ENCODE assay signal across 26 cellular contexts in the genomic region with DNA sequence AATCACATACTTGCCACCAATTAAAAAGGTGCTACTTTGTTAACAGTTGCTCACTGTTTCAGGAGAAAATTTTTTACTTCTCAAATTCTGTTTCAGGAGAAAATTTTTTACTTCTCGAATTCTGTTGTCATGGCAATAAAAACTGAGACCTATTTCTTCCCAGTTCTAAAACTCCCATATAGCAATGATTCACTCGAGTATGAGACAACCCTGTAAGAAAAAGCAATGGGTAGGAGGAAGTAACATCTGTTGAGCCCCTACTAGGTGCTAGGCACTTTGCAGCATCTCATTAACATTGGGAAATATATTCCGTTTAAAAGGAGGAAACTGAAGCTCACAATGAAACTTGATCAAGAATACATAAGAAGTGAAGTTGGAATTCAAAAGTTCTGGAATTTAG. TPM values are rescaled to one million over a fixed set of nuclear protein-coding genes. Genes with fewer than 3 reads are reported as not detected.
"Had no signal": no experiment of that assay in that cellular context is flagged by ENCODE, and none has a peak within 500 bp of the region (broad histone marks: within the 10 kb centered on the region; RNA-seq: fewer than 3 reads in every experiment).

No MANE protein-coding gene starts in this region.

- H3K27ac Mint-ChIP-seq: activated CD4-positive, alpha-beta memory T cell treated with anti-CD3 and anti-CD28 coated beads, Interleukin-2, amount 10 ng/mL, durations not matched to agents 7 days and 5 days; activated naive CD4-positive, alpha-beta T cell treated with anti-CD3 and anti-CD28 coated beads for 36 hours; activated naive CD8-positive, alpha-beta T cell; activated T-helper 17 cell treated with anti-CD3 and anti-CD28 coated beads, Interleukin-2, amount 50 U/mL, for 72 hours; T-helper 17 cell had no signal

- H3K4me1 Mint-ChIP-seq: activated CD4-positive, alpha-beta memory T cell treated with anti-CD3 and anti-CD28 coated beads, Interleukin-2, amount 10 ng/mL, durations not matched to agents 7 days and 5 days; activated T-helper 17 cell treated with anti-CD3 and anti-CD28 coated beads, Interleukin-2, amount 50 U/mL, for 72 hours; T-helper 17 cell had no signal

- H3K9me3 Mint-ChIP-seq: activated naive CD4-positive, alpha-beta T cell treated with anti-CD3 and anti-CD28 coated beads for 36 hours; activated T-helper 17 cell treated with anti-CD3 and anti-CD28 coated beads, Interleukin-2, amount 50 U/mL, for 72 hours had no signal

- DNase-seq: activated CD4-positive, alpha-beta memory T cell treated with anti-CD3 and anti-CD28 coated beads, Interleukin-2, amount 10 ng/mL, durations not matched to agents 7 days and 5 days; activated CD4-positive, alpha-beta T cell treated with anti-CD3 and anti-CD28 coated beads, Interleukin-2, amount 50 U/mL, for 1 hour; activated CD4-positive, CD25-positive, alpha-beta regulatory T cell; activated gamma-delta T cell; activated naive CD4-positive, alpha-beta T cell treated with anti-CD3 and anti-CD28 coated beads for 36 hours; activated T-cell treated with anti-CD3 and anti-CD28 coated beads for 4 hours; activated T-cell treated with anti-CD3 and anti-CD28 coated beads, Interleukin-2, amount 50 U/mL, for 48 hours; brain microvascular endothelial cell; Kasumi-1; KBM-7; NCI-H1105; NCI-H1436; NCI-H1694 treated with DMSO at 0.1 percent for 48 hours; NCI-H2029 treated with DMSO at 0.1 percent for 48 hours; NCI-H510A treated with DMSO at 0.1 percent for 48 hours; PC-3; SHP77; T-helper 17 cell; T-helper 9 cell had no signal

- H3K4me3 Mint-ChIP-seq: activated CD4-positive, alpha-beta memory T cell treated with anti-CD3 and anti-CD28 coated beads, Interleukin-2, amount 10 ng/mL, durations not matched to agents 7 days and 5 days; activated naive CD4-positive, alpha-beta T cell treated with anti-CD3 and anti-CD28 coated beads for 36 hours; activated naive CD8-positive, alpha-beta T cell; activated T-helper 17 cell treated with anti-CD3 and anti-CD28 coated beads, Interleukin-2, amount 50 U/mL, for 72 hours; T-helper 17 cell had no signal

- H3K4me3 ChIP-seq: cardiac muscle cell, SJSA1 had no signal

- H3K4me1 ChIP-seq: SJSA1 had no signal

- H3K36me3 ChIP-seq: brain microvascular endothelial cell, cardiac muscle cell, SJSA1 had no signal

- H3K36me3 Mint-ChIP-seq: activated naive CD8-positive, alpha-beta T cell had no signal

- H3K27me3 ChIP-seq: brain microvascular endothelial cell, cardiac muscle cell, SJSA1 had no signal

- ATAC-seq: activated T-helper 17 cell treated with anti-CD3 and anti-CD28 coated beads, Interleukin-2, amount 50 U/mL, for 72 hours; PC-3; SK-N-SH treated with all-trans-retinoic acid at 6 μM for 48 hours; T-helper 17 cell had no signal

- H3K27ac ChIP-seq: brain microvascular endothelial cell, cardiac muscle cell, SJSA1, VCaP had no signal

- H3K27me3 Mint-ChIP-seq: activated CD4-positive, alpha-beta memory T cell treated with anti-CD3 and anti-CD28 coated beads, Interleukin-2, amount 10 ng/mL, durations not matched to agents 7 days and 5 days had no signal

- H3K9me3 ChIP-seq: SJSA1 had no signal

RNA-seq across cellular contexts. Expression of a gene that starts 35.1 kb away (rescaled TPM):
- total RNA-seq: activated CD8-positive, alpha-beta memory T cell treated with anti-CD3 and anti-CD28 coated beads for 36 hours had no signal
